In the genomic region with DNA sequence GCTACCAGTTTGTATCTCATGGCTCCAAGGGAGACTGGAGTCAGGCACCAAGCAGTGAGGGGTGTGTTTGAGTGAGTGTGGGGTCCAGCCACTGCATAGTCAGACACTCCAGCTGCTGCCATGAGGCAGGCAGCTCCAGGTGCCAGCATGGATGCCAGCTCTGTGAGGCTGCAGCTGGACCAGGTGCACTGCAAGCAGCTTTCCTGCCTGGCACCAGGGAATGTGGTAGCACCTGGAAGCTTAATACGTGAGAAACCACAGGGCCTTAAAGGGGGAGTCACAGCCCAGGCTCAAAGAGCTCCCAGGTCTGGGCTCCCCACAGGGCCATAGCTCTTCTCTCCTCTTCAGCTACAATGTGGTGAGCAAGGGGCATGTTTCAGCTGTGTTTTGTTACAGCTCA, we compare ENCODE assay signal across 28 cellular contexts.
"Had no signal": no experiment of that assay in that cellular context is flagged by ENCODE, and none has a peak within 500 bp of the region (broad histone marks: within the 10 kb centered on the region; RNA-seq: fewer than 3 reads in every experiment).

No MANE protein-coding gene starts in this region.

- DNase-seq: activated CD4-positive, alpha-beta T cell treated with anti-CD3 and anti-CD28 coated beads, Interleukin-2, amount 50 U/mL, for 1 hour; activated naive CD4-positive, alpha-beta T cell treated with Interleukin-2 at 50 U/mL for 16 hours; activated naive CD8-positive, alpha-beta T cell treated with anti-CD3 and anti-CD28 coated beads for 36 hours; activated T-cell treated with anti-CD3 and anti-CD28 coated beads, Interleukin-2, amount 50 U/mL, for 48 hours; glutamatergic neuron; immature natural killer cell; kidney glomerular epithelial cell; left ventricle myocardium inferior; mammary epithelial cell; midbrain; natural killer cell; ovary; psoas muscle; stimulated activated CD4-positive, alpha-beta T cell treated with anti-CD3 and anti-CD28 coated beads, Interleukin-12 subunit alpha, Interleukin-12 subunit beta, amount 100 ng/mL, for 4 hours; stimulated activated CD4-positive, alpha-beta T cell treated with anti-CD3 and anti-CD28 coated beads, Interleukin-4, amount 100 ng/mL, for 4 hours; substantia nigra; T-helper 2 cell; tibial artery had no signal

- H3K27ac ChIP-seq: breast epithelium, coronary artery, esophagus muscularis mucosa, hepatocyte, left ventricle myocardium inferior, neutrophil, ovary, psoas muscle, right atrium auricular region, tibial artery, VCaP had no signal

- H3K4me2 ChIP-seq: hepatocyte had no signal

- H3K4me3 ChIP-seq: breast epithelium, coronary artery, esophagus muscularis mucosa, hepatocyte, left ventricle myocardium inferior, ovary, psoas muscle, right atrium auricular region, tibial artery had no signal

- H3K9me3 Mint-ChIP-seq: activated naive CD8-positive, alpha-beta T cell treated with anti-CD3 and anti-CD28 coated beads for 36 hours; natural killer cell; stimulated activated naive CD8-positive, alpha-beta T cell treated with anti-CD3 and anti-CD28 coated beads, Interleukin-15, Interleukin-2, amounts not matched to agents 100 ng/mL and 50 ng/mL, for 24 hours had no signal

- H2AFZ ChIP-seq: hepatocyte had no signal

- ATAC-seq: activated CD4-positive, CD25-positive, alpha-beta regulatory T cell treated with anti-CD3 and anti-CD28 coated beads, Interleukin-2, amount 50 U/mL, for 24 hours; natural killer cell; psoas muscle had no signal

- H3K27me3 ChIP-seq: breast epithelium, esophagus muscularis mucosa, hepatocyte, neutrophil, ovary, right atrium auricular region, tibial artery had no signal

- H3K4me3 Mint-ChIP-seq: activated naive CD8-positive, alpha-beta T cell treated with anti-CD3 and anti-CD28 coated beads for 36 hours; central memory CD8-positive, alpha-beta T cell; immature natural killer cell; natural killer cell; stimulated activated naive CD8-positive, alpha-beta T cell treated with anti-CD3 and anti-CD28 coated beads, Interleukin-15, Interleukin-2, amounts not matched to agents 100 ng/mL and 50 ng/mL, for 24 hours had no signal

- H3K4me1 Mint-ChIP-seq: activated naive CD8-positive, alpha-beta T cell treated with anti-CD3 and anti-CD28 coated beads for 36 hours; central memory CD8-positive, alpha-beta T cell had no signal

- H3K27ac Mint-ChIP-seq: activated naive CD8-positive, alpha-beta T cell treated with anti-CD3 and anti-CD28 coated beads for 36 hours; natural killer cell; stimulated activated naive CD8-positive, alpha-beta T cell treated with anti-CD3 and anti-CD28 coated beads, Interleukin-15, Interleukin-2, amounts not matched to agents 100 ng/mL and 50 ng/mL, for 24 hours had no signal

- H3K4me1 ChIP-seq: breast epithelium, esophagus muscularis mucosa, left ventricle myocardium inferior, psoas muscle, right atrium auricular region, tibial artery had no signal

- H3K27me3 Mint-ChIP-seq: activated naive CD8-positive, alpha-beta T cell treated with anti-CD3 and anti-CD28 coated beads for 36 hours; central memory CD8-positive, alpha-beta T cell; stimulated activated naive CD8-positive, alpha-beta T cell treated with anti-CD3 and anti-CD28 coated beads, Interleukin-15, Interleukin-2, amounts not matched to agents 100 ng/mL and 50 ng/mL, for 24 hours had no signal

- H3K9me3 ChIP-seq: breast epithelium, esophagus muscularis mucosa, left ventricle myocardium inferior, neutrophil, ovary, psoas muscle, right atrium auricular region, tibial artery had no signal

- H3K36me3 Mint-ChIP-seq: activated naive CD8-positive, alpha-beta T cell treated with anti-CD3 and anti-CD28 coated beads for 36 hours had no signal

- H3K36me3 ChIP-seq: breast epithelium, esophagus muscularis mucosa, left ventricle myocardium inferior, neutrophil, ovary, right atrium auricular region, tibial artery had no signal
